Comparison of ENCODE assay signal across 24 cellular contexts in genomic region chr3:182632077-182632393, GRCh38.
"Had no signal": no experiment of that assay in that cellular context is flagged by ENCODE, and none has a peak within 500 bp of the region (broad histone marks: within the 10 kb centered on the region; RNA-seq: fewer than 3 reads in every experiment).

No MANE protein-coding gene starts in this region.

- H3K27ac ChIP-seq: adrenal gland, Peyer's patch, RWPE1, SJCRH30, VCaP had no signal

- DNase-seq: activated CD4-positive, alpha-beta memory T cell treated with anti-CD3 and anti-CD28 coated beads, Interleukin-2, amount 10 ng/mL, durations not matched to agents 7 days and 5 days; activated CD4-positive, alpha-beta T cell treated with anti-CD3 and anti-CD28 coated beads for 36 hours; activated CD4-positive, alpha-beta T cell treated with anti-CD3 and anti-CD28 coated beads, Interleukin-2, amount 50 U/mL, for 1 hour; activated gamma-delta T cell; activated naive CD4-positive, alpha-beta T cell treated with anti-CD3 and anti-CD28 coated beads, Interleukin-2, amount 10 ng/mL, durations not matched to agents 7 days and 5 days; activated naive CD8-positive, alpha-beta T cell treated with anti-CD3 and anti-CD28 coated beads for 36 hours; activated T-cell treated with anti-CD3 and anti-CD28 coated beads for 4 hours; activated T-cell treated with anti-CD3 and anti-CD28 coated beads, Interleukin-2, amount 50 U/mL, for 48 hours; adrenal gland; anterior cingulate cortex; Karpas-422; NCI-H1930; NCI-H345; NCI-H510A; NCI-H526 treated with DMSO at 0.1 percent for 48 hours; Peyer's patch; Right ventricle myocardium superior; SJCRH30; SK-N-SH; T-helper 1 cell had no signal

- H3K36me3 ChIP-seq: adrenal gland, Peyer's patch, SJCRH30 had no signal

- H3K27me3 ChIP-seq: adrenal gland, Peyer's patch, SJCRH30 had no signal

- ATAC-seq: activated CD4-positive, alpha-beta T cell treated with anti-CD3 and anti-CD28 coated beads for 36 hours; activated T-helper 17 cell treated with anti-CD3 and anti-CD28 coated beads, Interleukin-2, amount 50 U/mL, for 72 hours; K562 had no signal

- H3K9me3 ChIP-seq: adrenal gland, Peyer's patch, SJCRH30, SK-N-SH had no signal

- H3K4me1 ChIP-seq: adrenal gland, SJCRH30 had no signal

- H3K4me3 ChIP-seq: adrenal gland, K562, Peyer's patch, SJCRH30 had no signal
